In the genomic region with DNA sequence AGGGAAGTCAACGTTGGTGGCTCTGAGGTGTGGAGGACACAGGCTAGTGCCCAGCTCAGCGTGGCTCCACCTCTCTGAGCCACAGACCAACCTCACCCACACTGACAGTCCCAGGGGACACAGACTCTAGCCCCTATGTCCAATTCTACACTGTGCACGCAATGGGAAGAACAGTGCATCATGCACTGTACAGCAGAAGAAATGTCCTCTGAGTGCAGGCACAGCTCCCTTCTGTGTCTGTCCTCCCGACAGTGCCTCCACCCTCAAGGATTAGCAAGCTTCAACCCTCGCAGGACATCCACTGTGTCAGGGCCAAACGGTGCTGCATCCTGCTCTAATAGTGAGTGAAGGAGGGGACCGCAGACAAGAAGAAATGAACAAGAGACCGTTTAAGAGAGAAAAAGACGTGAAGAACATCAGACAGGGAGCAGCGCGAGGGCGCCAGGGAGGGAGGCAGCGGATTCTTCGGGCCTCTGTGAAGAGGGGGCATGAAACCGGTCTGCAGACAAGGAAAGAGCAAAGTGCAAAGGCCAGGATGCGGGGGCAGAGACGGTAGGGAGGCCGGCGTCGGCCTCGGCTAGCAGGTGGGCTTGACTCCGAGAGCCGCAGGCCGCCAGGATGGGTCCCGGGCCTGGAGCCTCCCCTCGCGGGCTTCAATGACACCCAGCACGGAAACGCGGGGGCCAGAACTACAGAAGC, we compare ENCODE assay signal across 1 cellular context.
TF ChIP-seq lines count a peak whose summit lies in the region.

No MANE protein-coding gene starts in this region.

TF ChIP-seq in HepG2, 621 proteins besides CTCF, POLR2A, EP300 and RAD21 (continued from another document):
- TF ChIP-seq, protein P1, sequence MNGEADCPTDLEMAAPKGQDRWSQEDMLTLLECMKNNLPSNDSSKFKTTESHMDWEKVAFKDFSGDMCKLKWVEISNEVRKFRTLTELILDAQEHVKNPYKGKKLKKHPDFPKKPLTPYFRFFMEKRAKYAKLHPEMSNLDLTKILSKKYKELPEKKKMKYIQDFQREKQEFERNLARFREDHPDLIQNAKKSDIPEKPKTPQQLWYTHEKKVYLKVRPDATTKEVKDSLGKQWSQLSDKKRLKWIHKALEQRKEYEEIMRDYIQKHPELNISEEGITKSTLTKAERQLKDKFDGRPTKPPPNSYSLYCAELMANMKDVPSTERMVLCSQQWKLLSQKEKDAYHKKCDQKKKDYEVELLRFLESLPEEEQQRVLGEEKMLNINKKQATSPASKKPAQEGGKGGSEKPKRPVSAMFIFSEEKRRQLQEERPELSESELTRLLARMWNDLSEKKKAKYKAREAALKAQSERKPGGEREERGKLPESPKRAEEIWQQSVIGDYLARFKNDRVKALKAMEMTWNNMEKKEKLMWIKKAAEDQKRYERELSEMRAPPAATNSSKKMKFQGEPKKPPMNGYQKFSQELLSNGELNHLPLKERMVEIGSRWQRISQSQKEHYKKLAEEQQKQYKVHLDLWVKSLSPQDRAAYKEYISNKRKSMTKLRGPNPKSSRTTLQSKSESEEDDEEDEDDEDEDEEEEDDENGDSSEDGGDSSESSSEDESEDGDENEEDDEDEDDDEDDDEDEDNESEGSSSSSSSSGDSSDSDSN (CRISPR knock-in tag; IDR thresholded peaks at IDR 0.05) = no peak
- TF ChIP-seq ZNF615 (CRISPR knock-in tag; IDR thresholded peaks at IDR 0.05; ENCODE audit: borderline replicate concordance) (peak; percentile 36; the same call in 1 of the 2 replicates), HCFC1 (IDR thresholded peaks at IDR 0.05; ENCODE audit: low read depth, low read length) (no peak), HNF4G (IDR thresholded peaks at IDR 0.05; ENCODE audit: borderline replicate concordance, low read depth, low read length) (peak; percentile 25; the same call in 1 of the 2 replicates), HNF4G (CRISPR knock-in tag; IDR thresholded peaks at IDR 0.05; ENCODE audit: borderline replicate concordance, low read depth) (no peak; the same call in 1 of the 2 replicates), ZNF776 (CRISPR knock-in tag; IDR thresholded peaks at IDR 0.05) (no peak), ZSCAN9 (CRISPR knock-in tag; IDR thresholded peaks at IDR 0.05; ENCODE audit: borderline replicate concordance) (no peak), ZNF441 (CRISPR knock-in tag; IDR thresholded peaks at IDR 0.05; ENCODE audit: borderline replicate concordance) (0 out of 2 replicates have a peak, but pooled peaks have one; percentile 33), NCOA5 (CRISPR knock-in tag; IDR thresholded peaks at IDR 0.05) (no peak), CBFB (CRISPR knock-in tag; IDR thresholded peaks at IDR 0.05) (no peak), CC2D1A (CRISPR knock-in tag; IDR thresholded peaks at IDR 0.05) (no peak), ZNF550 (CRISPR knock-in tag; IDR thresholded peaks at IDR 0.05; ENCODE audit: borderline replicate concordance) (no peak), ZNF607 (CRISPR knock-in tag; IDR thresholded peaks at IDR 0.05; ENCODE audit: borderline replicate concordance) (no peak), EZH2 (conservative IDR thresholded peaks at IDR 0.05; ENCODE audit: low read depth, low read length) (no peak), HNF4A (CRISPR knock-in tag; IDR thresholded peaks at IDR 0.05) (peak; percentile 71), POLR2AphosphoS2 (IDR thresholded peaks at IDR 0.05; ENCODE audit: low read depth, low read length) (no peak), ZNF530 (CRISPR knock-in tag; IDR thresholded peaks at IDR 0.05; ENCODE audit: low read depth) (peak; percentile 92)
- TF ChIP-seq, protein P2, sequence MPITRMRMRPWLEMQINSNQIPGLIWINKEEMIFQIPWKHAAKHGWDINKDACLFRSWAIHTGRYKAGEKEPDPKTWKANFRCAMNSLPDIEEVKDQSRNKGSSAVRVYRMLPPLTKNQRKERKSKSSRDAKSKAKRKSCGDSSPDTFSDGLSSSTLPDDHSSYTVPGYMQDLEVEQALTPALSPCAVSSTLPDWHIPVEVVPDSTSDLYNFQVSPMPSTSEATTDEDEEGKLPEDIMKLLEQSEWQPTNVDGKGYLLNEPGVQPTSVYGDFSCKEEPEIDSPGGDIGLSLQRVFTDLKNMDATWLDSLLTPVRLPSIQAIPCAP (CRISPR knock-in tag; IDR thresholded peaks at IDR 0.05; ENCODE audit: low read depth) = no peak
- TF ChIP-seq, protein P3, sequence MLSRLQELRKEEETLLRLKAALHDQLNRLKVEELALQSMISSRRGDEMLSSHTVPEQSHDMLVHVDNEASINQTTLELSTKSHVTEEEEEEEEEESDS (CRISPR knock-in tag; IDR thresholded peaks at IDR 0.05; ENCODE audit: borderline replicate concordance) = no peak
